In genomic region chr2:219543596-219544358, GRCh38 we compare ENCODE assay signal across 8 cellular contexts.
DNase-seq lines count a peak whose midpoint lies in the region; TF ChIP-seq lines count a peak whose summit lies in the region.

Gene CHPF, minus strand, starts transcription at chr2:219543809. Its CDS starts 271 bp downstream, at chr2:219543538.
Gene TMEM198, plus strand, starts transcription at chr2:219544028. Its CDS starts 700 bp downstream, at chr2:219544728.

- H3K27me3 ChIP-seq in HAP-1 (ENCODE audit: low read depth) = no peaks in the 10 kb centered on the region
- no peaks in the 10 kb centered on the region for H3K27me3 ChIP-seq in MM.1S (replicated peaks; ENCODE audit: insufficient read depth, low read length)

- H3K9me2 ChIP-seq in MM.1S (replicated peaks; ENCODE audit: insufficient read depth, low read length) = no peaks in the 10 kb centered on the region

- no peaks in the 10 kb centered on the region for H4K20me1 ChIP-seq in MM.1S (ENCODE audit: insufficient read depth, low read length)

- H3K36me3 ChIP-seq in ES-I3 (ENCODE audit: insufficient read depth, low read length) (peaks cover 9% of the 10 kb centered on the region), HAP-1 (replicated peaks) (peaks cover 19% of the 10 kb centered on the region), MM.1S (replicated peaks; ENCODE audit: insufficient read depth, low read length) (no peaks in the 10 kb centered on the region)

- no peak within 1 kb of the TSS for H3K27ac Mint-ChIP-seq in nephron progenitor cell
- peak within 1 kb of the TSS; percentile 11 for H3K27ac Mint-ChIP-seq in stimulated activated naive CD8-positive, alpha-beta T cell treated with anti-CD3 and anti-CD28 coated beads, Interleukin-15, Interleukin-2, amounts not matched to agents 100 ng/mL and 50 ng/mL, for 24 hours

- H3K4me3 ChIP-seq in HAP-1 (peak within 1 kb of the TSS; percentile 67), MM.1S (ENCODE audit: low read length) (peak within 1 kb of the TSS; percentile 84)

- H3K9me3 ChIP-seq in ES-I3 (ENCODE audit: control insufficient read depth, insufficient read depth, low read length) (no peaks in the 10 kb centered on the region), HAP-1 (no peaks in the 10 kb centered on the region), MM.1S (replicated peaks; ENCODE audit: insufficient read depth, low read length) (no peaks in the 10 kb centered on the region)

- H2AFZ ChIP-seq in MM.1S (ENCODE audit: low read length) = peak within 1 kb of the TSS; percentile 85

- peak within 1 kb of the TSS; percentile 79 for H3K4me2 ChIP-seq in MM.1S (ENCODE audit: low read depth, low read length)

- peaks cover 7% of the 10 kb centered on the region; the same call in 1 of the 2 replicates for H3K4me1 ChIP-seq in ES-I3 (ENCODE audit: insufficient read depth, low read length)
- H3K4me1 ChIP-seq in HAP-1 = peaks cover 8% of the 10 kb centered on the region; the same call in 1 of the 2 replicates
- H3K4me1 ChIP-seq in MM.1S (ENCODE audit: low read length) = 0 out of 2 replicates have a peak, but pooled peaks cover 4% of the 10 kb centered on the region

- in situ Hi-C loops in HAP-1 (cut with MboI; ENCODE audit: low sequenced_read_pairs) = loop anchor here (5.0 kb wide), 1 partner anchor 99 kb away; no protein-coding TSS in a partner anchor

- H3K9me3 Mint-ChIP-seq in nephron progenitor cell = no peaks in the 10 kb centered on the region
- H3K9me3 Mint-ChIP-seq in stimulated activated naive CD8-positive, alpha-beta T cell treated with anti-CD3 and anti-CD28 coated beads, Interleukin-15, Interleukin-2, amounts not matched to agents 100 ng/mL and 50 ng/mL, for 24 hours = no peaks in the 10 kb centered on the region

- peaks cover 30% of the 10 kb centered on the region for H3K4me1 Mint-ChIP-seq in nephron progenitor cell
- H3K4me1 Mint-ChIP-seq in stimulated activated naive CD8-positive, alpha-beta T cell treated with anti-CD3 and anti-CD28 coated beads, Interleukin-15, Interleukin-2, amounts not matched to agents 100 ng/mL and 50 ng/mL, for 24 hours (ENCODE audit: low read depth) = peaks cover 26% of the 10 kb centered on the region

- DNase-seq in HAP-1 (ENCODE audit: low spot score in 2 of 2) (peak; percentile 97 to 99), MM.1S (peak; percentile 97), SHP77 treated with DMSO at 0.1 percent for 48 hours (lab: John Stamatoyannopoulos, UW) (peak; percentile 93), activated gamma-delta T cell treated with Interleukin-2 at 50 U/mL for 16 hours (peak; percentile 86), fibroblast of the conjunctiva (ENCODE audit: low read depth) (peak; percentile 96), nephron progenitor cell (peak; percentile 98)

- peak within 1 kb of the TSS; percentile 94 for H3K27ac ChIP-seq in MM.1S (ENCODE audit: low read length)

- peak within 1 kb of the TSS; percentile 66 for H3K9ac ChIP-seq in ES-I3 (ENCODE audit: low read depth, low read length)
- H3K9ac ChIP-seq in MM.1S (ENCODE audit: low read length) = peak within 1 kb of the TSS; percentile 93

- TF ChIP-seq CTCF in MM.1S (IDR thresholded peaks at IDR 0.05; ENCODE audit: low read length) (no peak), nephron progenitor cell (IDR thresholded peaks at IDR 0.05) (no peak)

- peaks cover 11% of the 10 kb centered on the region for H3K79me2 ChIP-seq in MM.1S (ENCODE audit: low read length)

- peaks cover 6% of the 10 kb centered on the region for H3K36me3 Mint-ChIP-seq in nephron progenitor cell (ENCODE audit: low read depth)
- peaks cover 5% of the 10 kb centered on the region for H3K36me3 Mint-ChIP-seq in stimulated activated naive CD8-positive, alpha-beta T cell treated with anti-CD3 and anti-CD28 coated beads, Interleukin-15, Interleukin-2, amounts not matched to agents 100 ng/mL and 50 ng/mL, for 24 hours (ENCODE audit: low read depth)

- peaks cover 49% of the 10 kb centered on the region for H3K27me3 Mint-ChIP-seq in nephron progenitor cell (ENCODE audit: low read depth, poor library complexity)
- peaks cover 29% of the 10 kb centered on the region for H3K27me3 Mint-ChIP-seq in stimulated activated naive CD8-positive, alpha-beta T cell treated with anti-CD3 and anti-CD28 coated beads, Interleukin-15, Interleukin-2, amounts not matched to agents 100 ng/mL and 50 ng/mL, for 24 hours

- H3K4me3 Mint-ChIP-seq in nephron progenitor cell = peak within 1 kb of the TSS; percentile 89
- H3K4me3 Mint-ChIP-seq in stimulated activated naive CD8-positive, alpha-beta T cell treated with anti-CD3 and anti-CD28 coated beads, Interleukin-15, Interleukin-2, amounts not matched to agents 100 ng/mL and 50 ng/mL, for 24 hours = peak within 1 kb of the TSS; percentile 90

- H3F3A ChIP-seq in MM.1S (ENCODE audit: insufficient read depth, low read length) = peaks cover 9% of the 10 kb centered on the region

Comparison
In these comparisons a context has a peak if more than half of its experiments do, and no peak if none do; other contexts are left out.
1. Peak in every context shown above with its lines: DNase-seq, H3K4me3 ChIP-seq and H3K27ac ChIP-seq.